ENCODE assay signal across 31 cellular contexts in genomic region chr20:17731233-17731632, GRCh38. TPM values are rescaled to one million over a fixed set of nuclear protein-coding genes. Genes with fewer than 3 reads are reported as not detected.
"Had no signal": no experiment of that assay in that cellular context is flagged by ENCODE, and none has a peak within 500 bp of the region (broad histone marks: within the 10 kb centered on the region; RNA-seq: fewer than 3 reads in every experiment).

No MANE protein-coding gene starts in this region.

- H3K9me3 Mint-ChIP-seq: stimulated activated naive CD8-positive, alpha-beta T cell treated with anti-CD3 and anti-CD28 coated beads, Interleukin-15, Interleukin-2, amounts not matched to agents 100 ng/mL and 50 ng/mL, for 24 hours; type B pancreatic cell had no signal

- ATAC-seq: stimulated activated effector memory CD8-positive, alpha-beta T cell treated with anti-CD3 and anti-CD28 coated beads, Interleukin-12 subunit alpha, Interleukin-12 subunit beta, amount 100 ng/mL, for 72 hours; stimulated activated memory B cell treated with anti-CD40 and anti-IgM and Interleukin-4, amounts not matched to agents 10 μg/mL and 1 μg/mL and 100 μg/mL, for 72 hours; stimulated activated naive B cell treated with anti-CD40 and anti-IgM and Interleukin-4, amounts not matched to agents 10 μg/mL and 1 μg/mL and 100 μg/mL, for 72 hours; stimulated activated naive CD8-positive, alpha-beta T cell treated with anti-CD3 and anti-CD28 coated beads, Interleukin-15, amount 100 ng/mL, for 72 hours; stimulated activated naive CD8-positive, alpha-beta T cell treated with anti-CD3 and anti-CD28 coated beads, Interleukin-15, Interleukin-2, amounts not matched to agents 100 U/mL and 50 U/mL, for 24 hours; upper lobe of right lung had no signal

- H3K27ac Mint-ChIP-seq: stimulated activated effector memory CD8-positive, alpha-beta T cell treated with anti-CD3 and anti-CD28 coated beads, Interleukin-12 subunit alpha, Interleukin-12 subunit beta, amount 100 ng/mL, for 72 hours; stimulated activated memory B cell treated with anti-CD40 and anti-IgM and Interleukin-4, amounts not matched to agents 10 μg/mL and 1 μg/mL and 100 μg/mL, for 72 hours; stimulated activated naive B cell treated with anti-CD40 and anti-IgM and Interleukin-4, amounts not matched to agents 10 μg/mL and 1 μg/mL and 100 μg/mL, for 72 hours; stimulated activated naive CD8-positive, alpha-beta T cell treated with anti-CD3 and anti-CD28 coated beads, Interleukin-15, amount 100 ng/mL, for 72 hours; stimulated activated naive CD8-positive, alpha-beta T cell treated with anti-CD3 and anti-CD28 coated beads, Interleukin-15, Interleukin-2, amounts not matched to agents 100 ng/mL and 50 ng/mL, for 24 hours; type B pancreatic cell had no signal

- H3K9me3 ChIP-seq: suprapubic skin, testis, thoracic aorta, thyroid gland, tibial artery, transverse colon, upper lobe of left lung, upper lobe of right lung, uterus, vagina had no signal

- H3K4me3 ChIP-seq: stomach, suprapubic skin, testis, thoracic aorta, thyroid gland, tibial artery, transverse colon, upper lobe of left lung, upper lobe of right lung, uterus, vagina had no signal

- DNase-seq: stimulated activated CD4-positive, alpha-beta T cell treated with anti-CD3 and anti-CD28 coated beads, Interleukin-2, amount 100 ng/mL, for 48 hours; stimulated activated CD4-positive, alpha-beta T cell treated with anti-CD3 and anti-CD28 coated beads, Interleukin-4, amount 100 ng/mL, for 1 hour; stimulated activated CD4-positive, alpha-beta T cell treated with anti-CD3 and anti-CD28 coated beads, Interleukin-4, amount 100 ng/mL, for 24 hours; stimulated activated CD4-positive, alpha-beta T cell treated with anti-CD3 and anti-CD28 coated beads, Interleukin-4, amount 100 ng/mL, for 4 hours; stimulated activated CD8-positive, alpha-beta memory T cell treated with anti-CD3 and anti-CD28 coated beads, Interleukin-4, amount 100 ng/mL, for 48 hours; stimulated activated naive B cell treated with anti-CD40 and anti-IgM and Interleukin-4, amounts not matched to agents 10 μg/mL and 1 μg/mL and 100 μg/mL, for 72 hours; stimulated activated naive CD4-positive, alpha-beta T cell; stimulated activated naive CD4-positive, alpha-beta T cell treated with Interleukin-2 at 50 U/mL for 16 hours; stimulated activated naive CD8-positive, alpha-beta T cell treated with anti-CD3 and anti-CD28 coated beads, Interleukin-15, amount 100 ng/mL, for 72 hours; stimulated activated naive CD8-positive, alpha-beta T cell treated with anti-CD3 and anti-CD28 coated beads, Interleukin-15, Interleukin-2, amounts not matched to agents 100 U/mL and 50 U/mL, for 24 hours; stomach; substantia nigra; testis; thyroid gland; tibial artery; transverse colon; trophoblast cell; upper lobe of left lung; upper lobe of right lung; uterus had no signal

- H3K27me3 Mint-ChIP-seq: type B pancreatic cell had no signal

- H3K27ac ChIP-seq: stomach, suprapubic skin, testis, thoracic aorta, thyroid gland, tibial artery, transverse colon, upper lobe of left lung, upper lobe of right lung, uterus, vagina had no signal

- H3K4me1 Mint-ChIP-seq: stimulated activated effector memory CD8-positive, alpha-beta T cell treated with anti-CD3 and anti-CD28 coated beads, Interleukin-12 subunit alpha, Interleukin-12 subunit beta, amount 100 ng/mL, for 72 hours; stimulated activated memory B cell treated with anti-CD40 and anti-IgM and Interleukin-4, amounts not matched to agents 10 μg/mL and 1 μg/mL and 100 μg/mL, for 72 hours; stimulated activated naive B cell treated with anti-CD40 and anti-IgM and Interleukin-4, amounts not matched to agents 10 μg/mL and 1 μg/mL and 100 μg/mL, for 72 hours; stimulated activated naive CD8-positive, alpha-beta T cell treated with anti-CD3 and anti-CD28 coated beads, Interleukin-15, amount 100 ng/mL, for 72 hours had no signal

- H3K27me3 ChIP-seq: suprapubic skin, testis, thyroid gland, tibial artery, transverse colon, upper lobe of left lung, upper lobe of right lung, uterus, vagina had no signal

- H3K36me3 Mint-ChIP-seq: stimulated activated effector memory CD8-positive, alpha-beta T cell treated with anti-CD3 and anti-CD28 coated beads, Interleukin-12 subunit alpha, Interleukin-12 subunit beta, amount 100 ng/mL, for 72 hours; stimulated activated memory B cell treated with anti-CD40 and anti-IgM and Interleukin-4, amounts not matched to agents 10 μg/mL and 1 μg/mL and 100 μg/mL, for 72 hours; type B pancreatic cell had no signal

- H3K4me1 ChIP-seq: stomach, suprapubic skin, testis, tibial artery, upper lobe of left lung, upper lobe of right lung, uterus had no signal

- H3K36me3 ChIP-seq: stomach, suprapubic skin, thoracic aorta, thyroid gland, tibial artery, transverse colon, upper lobe of left lung, upper lobe of right lung, uterus, vagina had no signal

- H3K4me3 Mint-ChIP-seq: stimulated activated effector memory CD8-positive, alpha-beta T cell treated with anti-CD3 and anti-CD28 coated beads, Interleukin-12 subunit alpha, Interleukin-12 subunit beta, amount 100 ng/mL, for 72 hours; stimulated activated memory B cell treated with anti-CD40 and anti-IgM and Interleukin-4, amounts not matched to agents 10 μg/mL and 1 μg/mL and 100 μg/mL, for 72 hours; stimulated activated naive B cell treated with anti-CD40 and anti-IgM and Interleukin-4, amounts not matched to agents 10 μg/mL and 1 μg/mL and 100 μg/mL, for 72 hours; stimulated activated naive CD8-positive, alpha-beta T cell treated with anti-CD3 and anti-CD28 coated beads, Interleukin-15, amount 100 ng/mL, for 72 hours; stimulated activated naive CD8-positive, alpha-beta T cell treated with anti-CD3 and anti-CD28 coated beads, Interleukin-15, Interleukin-2, amounts not matched to agents 100 ng/mL and 50 ng/mL, for 24 hours; type B pancreatic cell had no signal

RNA-seq across cellular contexts. Expression of gene BANF2, which starts 31.5 kb away (rescaled TPM):
- total RNA-seq: stomach, subcutaneous adipose tissue, suprapubic skin, temporal lobe, thoracic aorta, transverse colon, upper lobe of left lung, upper lobe of right lung, ureter, urinary bladder, uterus, vagina had no signal
- polyA plus RNA-seq: stomach, urinary bladder had no signal
